ENCODE assay signal across 8 cellular contexts in genomic region chr7:128739048-128739962, GRCh38. TPM values are rescaled to one million over a fixed set of nuclear protein-coding genes. Genes with fewer than 3 reads are reported as not detected.
DNase-seq lines count a peak whose midpoint lies in the region; ATAC-seq and TF ChIP-seq lines count a peak whose summit lies in the region.

TSS of gene CALU (plus strand) at chr7:128739359. CDS start at chr7:128748584, 9,225 bp downstream.

- TF ChIP-seq CTCF in BE2C (IDR thresholded peaks at IDR 0.05; ENCODE audit: low read depth, low read length) (no peak), coronary artery (IDR thresholded peaks at IDR 0.05) (no peak)

- no peaks in the 10 kb centered on the region for H3K36me3 ChIP-seq in BE2C

- peak; percentile 98 for ATAC-seq in HG03460 (IDR thresholded peaks at IDR 0.05; ENCODE audit: unreplicated experiment)

- H3K27me3 ChIP-seq in BE2C: no peaks in the 10 kb centered on the region
- H3K27me3 ChIP-seq in layer of hippocampus (ENCODE audit: control insufficient read depth, insufficient read depth, low read length): no peaks in the 10 kb centered on the region

- no peaks in the 10 kb centered on the region for H3K27me3 Mint-ChIP-seq in activated CD4-positive, alpha-beta T cell treated with anti-CD3 and anti-CD28 coated beads, Interleukin-2, amount 10 ng/mL, durations not matched to agents 24 days and 14 days

- H3K4me3 Mint-ChIP-seq in activated CD4-positive, alpha-beta T cell treated with anti-CD3 and anti-CD28 coated beads, Interleukin-2, amount 10 ng/mL, durations not matched to agents 24 days and 14 days: peak within 1 kb of the TSS; percentile 99

- intact Hi-C loops in activated CD4-positive, alpha-beta T cell treated with anti-CD3 and anti-CD28 coated beads, Interleukin-2, amount 10 ng/mL, durations not matched to agents 24 days and 14 days (cut with micrococcal nuclease): loop anchor here (1.0 to 5.0 kb wide), 3 partner anchors 52 to 332 kb away; partner anchors contain the start of genes ATP6V1F, CCDC136 and IMPDH1

- peaks cover 28% of the 10 kb centered on the region for H3K4me1 Mint-ChIP-seq in activated CD4-positive, alpha-beta T cell treated with anti-CD3 and anti-CD28 coated beads, Interleukin-2, amount 10 ng/mL, durations not matched to agents 24 days and 14 days

- H3K4me3 ChIP-seq in BE2C (ENCODE audit: low read depth, low read length): peak within 1 kb of the TSS; percentile 79
- H3K4me3 ChIP-seq in coronary artery: peak within 1 kb of the TSS; percentile 82

- peaks cover 3% of the 10 kb centered on the region for H3K36me3 Mint-ChIP-seq in activated CD4-positive, alpha-beta T cell treated with anti-CD3 and anti-CD28 coated beads, Interleukin-2, amount 10 ng/mL, durations not matched to agents 24 days and 14 days (ENCODE audit: low read depth)

- H3K27ac ChIP-seq in coronary artery (peak within 1 kb of the TSS; percentile 92 to 94), layer of hippocampus (ENCODE audit: low read depth, low read length) (peak within 1 kb of the TSS; percentile 60)

- no peaks in the 10 kb centered on the region for H3K9me3 Mint-ChIP-seq in activated CD4-positive, alpha-beta T cell treated with anti-CD3 and anti-CD28 coated beads, Interleukin-2, amount 10 ng/mL, durations not matched to agents 24 days and 14 days

- peaks cover 4% of the 10 kb centered on the region for H3K4me1 ChIP-seq in BE2C

- peak within 1 kb of the TSS; percentile 93 for H3K27ac Mint-ChIP-seq in activated CD4-positive, alpha-beta T cell treated with anti-CD3 and anti-CD28 coated beads, Interleukin-2, amount 10 ng/mL, durations not matched to agents 24 days and 14 days

- H3K9me3 ChIP-seq in BE2C: no peaks in the 10 kb centered on the region

- DNase-seq in BE2C (peak; percentile 98), GM19240 (ENCODE audit: insufficient read length, low spot score) (peak; percentile 92), NCI-H526 (lab: John Stamatoyannopoulos, UW) (peak; percentile 95 to 99), coronary artery (ENCODE audit: low spot score) (peak; percentile 98)
- DNase-seq in activated CD4-positive, alpha-beta T cell treated with anti-CD3 and anti-CD28 coated beads, Interleukin-2, amount 10 ng/mL, durations not matched to agents 24 days and 14 days: peak; percentile 99
- DNase-seq in stimulated activated CD4-positive, alpha-beta T cell treated with anti-CD3 and anti-CD28 coated beads, Interleukin-1b, Interleukin-23, amount 100 ng/mL, for 4 hours (ENCODE audit: low read depth in 2 of 2): peak; percentile 88 to 89

RNA-seq across cellular contexts. Expression of gene CALU, which starts in this region (rescaled TPM):
- 159 TPM for polyA plus RNA-seq in BE2C (2012; ENCODE audit: insufficient read depth, insufficient read length, low read depth)
- 56.2 and 57.2 TPM in 2 replicates for total RNA-seq in activated CD4-positive, alpha-beta T cell treated with anti-CD3 and anti-CD28 coated beads, Interleukin-2, amount 10 ng/mL, durations not matched to agents 24 days and 14 days

Comparison
In these comparisons a context has a peak if more than half of its experiments do, and no peak if none do; other contexts are left out.
1. Peak in every context shown above with its lines: DNase-seq, ATAC-seq, H3K4me3 ChIP-seq and H3K27ac ChIP-seq.